In genomic region chr7:123571187-123571586, GRCh38 we compare ENCODE assay signal across 3 cellular contexts.
TF ChIP-seq lines count a peak whose summit lies in the region.

No MANE protein-coding gene starts in this region.

TF ChIP-seq in SK-N-SH, 30 proteins besides CTCF, POLR2A, EP300 and RAD21 (continued from another document):
- TF ChIP-seq TCF12 (IDR thresholded peaks at IDR 0.05) (no peak), ELF1 (IDR thresholded peaks at IDR 0.05) (no peak), POLR2AphosphoS5 (IDR thresholded peaks at IDR 0.05; ENCODE audit: low read depth, low read length) (no peak)
- TF ChIP-seq, protein P1, sequence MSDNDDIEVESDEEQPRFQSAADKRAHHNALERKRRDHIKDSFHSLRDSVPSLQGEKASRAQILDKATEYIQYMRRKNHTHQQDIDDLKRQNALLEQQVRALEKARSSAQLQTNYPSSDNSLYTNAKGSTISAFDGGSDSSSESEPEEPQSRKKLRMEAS (IDR thresholded peaks at IDR 0.05; ENCODE audit: low read depth) = no peak
- TF ChIP-seq, protein P2, sequence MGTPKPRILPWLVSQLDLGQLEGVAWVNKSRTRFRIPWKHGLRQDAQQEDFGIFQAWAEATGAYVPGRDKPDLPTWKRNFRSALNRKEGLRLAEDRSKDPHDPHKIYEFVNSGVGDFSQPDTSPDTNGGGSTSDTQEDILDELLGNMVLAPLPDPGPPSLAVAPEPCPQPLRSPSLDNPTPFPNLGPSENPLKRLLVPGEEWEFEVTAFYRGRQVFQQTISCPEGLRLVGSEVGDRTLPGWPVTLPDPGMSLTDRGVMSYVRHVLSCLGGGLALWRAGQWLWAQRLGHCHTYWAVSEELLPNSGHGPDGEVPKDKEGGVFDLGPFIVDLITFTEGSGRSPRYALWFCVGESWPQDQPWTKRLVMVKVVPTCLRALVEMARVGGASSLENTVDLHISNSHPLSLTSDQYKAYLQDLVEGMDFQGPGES (IDR thresholded peaks at IDR 0.05; ENCODE audit: low read depth, low read length) = no peak

TF ChIP-seq in SK-N-SH treated with all-trans-retinoic acid at 6 μM for 48 hours, 23 proteins besides CTCF, POLR2A, EP300 and RAD21 (continued from another document):
- TF ChIP-seq RARB (CRISPR knock-in tag; IDR thresholded peaks at IDR 0.05) = no peak

TF ChIP-seq in HCT116, 20 proteins besides CTCF, POLR2A, EP300 and RAD21 (continued from another document):
- TF ChIP-seq ELF1 (IDR thresholded peaks at IDR 0.05; ENCODE audit: borderline replicate concordance, low read depth) (no peak), EGR1 (IDR thresholded peaks at IDR 0.05; ENCODE audit: low read depth) (no peak), POLR2AphosphoS5 (IDR thresholded peaks at IDR 0.05; ENCODE audit: low read depth, low read length) (no peak)
